Comparison of ENCODE assay signal across 7 cellular contexts in the genomic region with DNA sequence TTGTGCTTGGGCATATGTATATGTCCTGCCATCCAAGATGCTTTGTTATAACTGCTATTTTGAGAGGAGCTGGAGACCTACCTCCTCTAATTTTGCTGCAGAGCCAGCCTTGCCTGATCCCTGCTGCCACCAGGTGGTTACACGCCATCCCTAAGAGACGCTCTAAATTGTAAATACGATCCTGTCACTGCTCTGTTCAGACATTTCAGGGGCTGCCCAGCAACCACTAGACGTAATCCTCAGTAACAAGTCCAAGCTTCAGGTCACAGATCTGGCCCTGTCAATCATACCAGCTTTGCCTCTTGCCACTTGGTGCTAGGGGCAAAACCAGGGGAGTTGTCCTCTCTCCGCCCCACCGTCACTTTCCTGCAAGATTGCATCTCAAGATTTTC. TPM values are rescaled to one million over a fixed set of nuclear protein-coding genes. Genes with fewer than 3 reads are reported as not detected.
A peak's percentile ranks its signal among the peaks of the same experiment; 100 is the strongest.
DNase-seq lines count a peak whose midpoint lies in the region; ATAC-seq and TF ChIP-seq lines count a peak whose summit lies in the region.

No MANE protein-coding gene starts in this region.

- H2AFZ ChIP-seq in GM23248 (no peak overlapping the region), Loucy (ENCODE audit: low read length) (no peak overlapping the region)

- H3K27me3 ChIP-seq in GM23248 (replicated peaks; ENCODE audit: insufficient read depth) (no peaks in the 10 kb centered on the region), Loucy (ENCODE audit: insufficient read depth, low read length, poor library complexity, severe bottlenecking) (no peaks in the 10 kb centered on the region), Panc1 (ENCODE audit: control insufficient read depth, insufficient read depth, low read length) (no peaks in the 10 kb centered on the region)

- POLR2A ChIA-PET in GM10248 (lab: Yijun Ruan, JAX) (no interaction called here), Panc1 (lab: Charles Lee) (no interaction called here)

- H3K9me3 Mint-ChIP-seq in chondrocyte (ENCODE audit: low read depth) (no peaks in the 10 kb centered on the region), immature natural killer cell (no peaks in the 10 kb centered on the region)

- in situ Hi-C loops in GM23248 (cut with MboI) (no loop called here), Panc1 (cut with HindIII; ENCODE audit: low pct_unique_long_range_greater_than_20kb, low sequenced_read_pairs) (no loop called here)

- CTCF ChIA-PET in GM10248 (lab: Yijun Ruan, JAX) (interaction anchor here (1.0 to 18.6 kb wide), 8 partner anchors 9 to 1132 kb away, joined by 3 to 659 read pairs (median 5); no protein-coding TSS in a partner anchor), Panc1 (lab: Charles Lee) (interaction anchor here (0.5 to 3.2 kb wide), 8 partner anchors 66 to 482 kb away, joined by 3 to 61 read pairs (median 3); no protein-coding TSS in a partner anchor)

- H3K9me2 ChIP-seq in GM23248 (ENCODE audit: insufficient read depth) = no peaks in the 10 kb centered on the region
- no peaks in the 10 kb centered on the region for H3K9me2 ChIP-seq in Loucy (replicated peaks; ENCODE audit: low read depth, low read length)

- intact Hi-C loops in Panc1 (cut with micrococcal nuclease; ENCODE audit: unreplicated experiment) = no loop called here

- no peaks in the 10 kb centered on the region for H3K36me3 ChIP-seq in GM23248 (ENCODE audit: low read depth)
- H3K36me3 ChIP-seq in Loucy (ENCODE audit: insufficient read depth, low read length) = peaks cover 71% of the 10 kb centered on the region; the same call in 1 of the 2 replicates
- no peaks in the 10 kb centered on the region for H3K36me3 ChIP-seq in Panc1 (ENCODE audit: control insufficient read depth, insufficient read depth, low read length)

- no peak overlapping the region for H3K4me3 ChIP-seq in GM23248
- no peak overlapping the region for H3K4me3 ChIP-seq in Loucy (ENCODE audit: low read length, poor library complexity, severe bottlenecking)
- H3K4me3 ChIP-seq in Panc1 (ENCODE audit: low read depth in 2 of 2, low read length in 2 of 2) = no peak overlapping the region

- H3K4me1 ChIP-seq in GM23248 (ENCODE audit: insufficient read depth) (no peaks in the 10 kb centered on the region), Loucy (ENCODE audit: insufficient read depth, low read length, poor library complexity, severe bottlenecking) (no peaks in the 10 kb centered on the region), Panc1 (ENCODE audit: control insufficient read depth, insufficient read depth, low read length) (no peaks in the 10 kb centered on the region)

- peaks cover 3% of the 10 kb centered on the region for H3K27me3 Mint-ChIP-seq in chondrocyte (ENCODE audit: low read depth)
- H3K27me3 Mint-ChIP-seq in immature natural killer cell (ENCODE audit: low read depth in 3 of 3) = no peaks in the 10 kb centered on the region

- DNase-seq in GM10248 (ENCODE audit: extremely low spot score) = peak; percentile 48
- DNase-seq in GM23248 = peak; percentile 29
- no peak for DNase-seq in Panc1 (ENCODE audit: low read depth, low spot score)
- DNase-seq in chondrocyte (ENCODE audit: low spot score) = no peak
- DNase-seq in midbrain (lab: John Stamatoyannopoulos, UW) = peak; percentile 52
- no peak for DNase-seq in immature natural killer cell

- H3K36me3 Mint-ChIP-seq in chondrocyte (ENCODE audit: low read depth) (no peaks in the 10 kb centered on the region), immature natural killer cell (peaks cover under 1 to 4% (median 4%) of the 10 kb centered on the region in 3 donors)

- no peaks in the 10 kb centered on the region for H4K20me1 ChIP-seq in GM23248 (ENCODE audit: insufficient read depth)
- H4K20me1 ChIP-seq in Loucy (ENCODE audit: insufficient read depth, low read length, poor library complexity, severe bottlenecking) = no peaks in the 10 kb centered on the region

- H3K27ac ChIP-seq in GM23248 (no peak overlapping the region), Panc1 (ENCODE audit: low read length) (no peak overlapping the region)

- H3K4me1 Mint-ChIP-seq in chondrocyte (ENCODE audit: low read depth) (peaks cover 12% of the 10 kb centered on the region), immature natural killer cell (peaks cover 22 to 30% of the 10 kb centered on the region in 2 donors)

- peak; percentile 90 for ATAC-seq in Panc1

- WGBS in GM23248 (ENCODE audit: low coverage in 1 of 2, low lambda C conversion rate in 2 of 2, missing lambda C conversion rate in 2 of 2), 2 experiments = 48 to 57% methylated on average over 6 of the region's 6 CpGs

- no peaks in the 10 kb centered on the region for H3K9me3 ChIP-seq in GM23248 (ENCODE audit: low read depth)
- H3K9me3 ChIP-seq in Loucy (ENCODE audit: insufficient read depth, low read depth, low read length) = no peaks in the 10 kb centered on the region
- H3K9me3 ChIP-seq in Panc1 (ENCODE audit: control insufficient read depth, insufficient read depth, low read depth, low read length) = no peaks in the 10 kb centered on the region

- H3K4me2 ChIP-seq in GM23248 (ENCODE audit: unreplicated experiment) = no peak overlapping the region
- no peak overlapping the region for H3K4me2 ChIP-seq in Loucy (ENCODE audit: low read depth, low read length, poor library complexity, severe bottlenecking)

- H3K27ac Mint-ChIP-seq in chondrocyte (ENCODE audit: unreplicated experiment) (no peak overlapping the region), immature natural killer cell (no peak overlapping the region)

- peak; percentile 59 for TF ChIP-seq CTCF in GM10248 (IDR thresholded peaks at IDR 0.05; ENCODE audit: control extremely low read depth, extremely low read depth, low read depth, missing control alignments)
- peak; percentile 69 for TF ChIP-seq CTCF in Loucy (conservative IDR thresholded peaks at IDR 0.05; ENCODE audit: low read length)
- TF ChIP-seq CTCF in Panc1 (IDR thresholded peaks at IDR 0.05) = peak; percentile 86
- peak; percentile 77 for TF ChIP-seq CTCF in chondrocyte (IDR thresholded peaks at IDR 0.05)

- H3K4me3 Mint-ChIP-seq in chondrocyte (ENCODE audit: unreplicated experiment) (no peak overlapping the region), immature natural killer cell (no peak overlapping the region)

- H3K9ac ChIP-seq in GM23248 (no peak overlapping the region), Loucy (ENCODE audit: low read depth, low read length, poor library complexity, severe bottlenecking) (no peak overlapping the region)

- H3K79me2 ChIP-seq in GM23248 (ENCODE audit: insufficient read depth) = no peaks in the 10 kb centered on the region
- no peaks in the 10 kb centered on the region for H3K79me2 ChIP-seq in Loucy (ENCODE audit: insufficient read depth, low read length)

- H3F3A ChIP-seq in GM23248 (ENCODE audit: insufficient read depth) (no peaks in the 10 kb centered on the region), Loucy (ENCODE audit: low read depth) (0 out of 2 replicates have a peak, but pooled peaks cover 3% of the 10 kb centered on the region)

- BruUV-seq in Panc1 (replicated peaks; lab: Mats Ljungman, UMichigan) = no TSS peak

RNA-seq across cellular contexts. Expression of gene GPA33, which starts 32.9 kb away (rescaled TPM):
- total RNA-seq in GM23248 (2014; rRNA removed; shearing (Covaris generic)) = not detected in 2 replicates
- polyA plus RNA-seq in GM23248 (2016; fragmentation: Nextera tagmentation; extraction: Ambion mirVana) (not detected in 2 replicates), immature natural killer cell (10 to 100 TPM in 1 of 3 donors, 1 to 10 TPM in 2; 6.7 to 23.8 (median 7.7) TPM)
- total RNA-seq in Panc1 (2021; ENCODE audit: unreplicated experiment) (0.18 TPM), chondrocyte (0.99 TPM in 1 of 3 replicates, not detected in the others)
- not detected for polyA plus RNA-seq in Panc1 (2012; ENCODE audit: insufficient read length)

RNA-seq across cellular contexts. Expression of gene STYXL2, which starts 36.6 kb away (rescaled TPM):
- total RNA-seq in GM23248 (2014; rRNA removed; shearing (Covaris generic)) = not detected in 2 replicates
- not detected in 2 replicates for polyA plus RNA-seq in GM23248 (2016; fragmentation: Nextera tagmentation; extraction: Ambion mirVana)
- total RNA-seq in Panc1 (2021; ENCODE audit: unreplicated experiment) = not detected
- polyA plus RNA-seq in Panc1 (2012; ENCODE audit: insufficient read length) = not detected
- total RNA-seq in chondrocyte = 10.5 to 13.2 TPM (median 10.5 TPM) in 3 replicates
- polyA plus RNA-seq in immature natural killer cell = not detected

Comparison
In these comparisons a context has a peak if more than half of its experiments do, and no peak if none do; other contexts are left out.
1. DNase-seq: peak in GM10248 (single experiment), GM23248 (single experiment) and midbrain (single experiment); none in Panc1 (single experiment), chondrocyte (single experiment) and immature natural killer cell (0 of 3).
2. RNA of gene STYXL2, which starts 36.6 kb away (total RNA-seq): 10.5 to 13.2 TPM in chondrocyte; not detected in GM23248 and not detected in Panc1 (single experiment); every median in the first group is over 10 times any median in the second.
3. Peak in every context shown above with its lines, with median percentiles within 50 percentile points of each other: CTCF ChIP-seq.